ENCODE assay signal across 17 cellular contexts in the genomic region with DNA sequence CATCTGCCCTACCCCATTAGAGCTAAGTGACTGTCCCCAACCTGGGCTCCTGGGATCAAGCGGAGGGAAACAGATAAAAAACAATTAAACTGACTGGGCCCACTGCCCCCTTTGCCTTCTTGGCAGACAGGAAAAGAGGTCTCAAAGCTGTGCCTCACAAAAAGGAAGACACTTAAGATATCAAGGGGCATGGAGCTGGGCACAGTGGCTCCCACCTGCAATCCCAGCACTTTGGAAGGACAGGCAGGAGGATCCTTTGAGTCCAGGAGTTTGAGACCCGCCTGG.
A peak's percentile ranks its signal among the peaks of the same experiment; 100 is the strongest.
DNase-seq lines count a peak whose midpoint lies in the region; ATAC-seq and TF ChIP-seq lines count a peak whose summit lies in the region.
"Had no signal": no experiment of that assay in that cellular context is flagged by ENCODE, and none has a peak within 500 bp of the region (broad histone marks: within the 10 kb centered on the region; RNA-seq: fewer than 3 reads in every experiment).

No MANE protein-coding gene starts in this region.

- H3K4me1 Mint-ChIP-seq in activated CD4-positive, alpha-beta T cell treated with anti-CD3 and anti-CD28 coated beads, Interleukin-2, amount 10 ng/mL, durations not matched to agents 24 days and 14 days, result peaks cover 14% of the 10 kb centered on the region
- H3K4me1 Mint-ChIP-seq in stimulated activated memory B cell treated with anti-CD40 and anti-IgM and Interleukin-4, amounts not matched to agents 10 μg/mL and 1 μg/mL and 100 μg/mL, for 72 hours, result peaks cover 44% of the 10 kb centered on the region
- peaks cover 17% of the 10 kb centered on the region for H3K4me1 Mint-ChIP-seq in activated CD4-positive, alpha-beta memory T cell treated with anti-CD3 and anti-CD28 coated beads for 36 hours (ENCODE audit: low read depth)

- H3K36me3 ChIP-seq in Panc1 (ENCODE audit: control insufficient read depth, insufficient read depth, low read length), result no peaks in the 10 kb centered on the region
- no peaks in the 10 kb centered on the region for H3K36me3 ChIP-seq in gastroesophageal sphincter
- H3K36me3 ChIP-seq in effector memory CD4-positive, alpha-beta T cell (ENCODE audit: control insufficient read depth, insufficient read depth, low read length), result no peaks in the 10 kb centered on the region
- H3K36me3 ChIP-seq: ascending aorta, left lung, transverse colon had no signal

- POLR2A ChIA-PET in Panc1 (lab: Charles Lee), result no interaction called here
- POLR2A ChIA-PET in activated CD4-positive, alpha-beta memory T cell treated with anti-CD3 and anti-CD28 coated beads for 36 hours (lab: Charles Lee), result no interaction called here

- no TSS peak for BruUV-seq in Panc1 (replicated peaks; lab: Mats Ljungman, UMichigan)

- peak overlapping the region; percentile 52 for H3K27ac ChIP-seq in Panc1 (ENCODE audit: low read length)
- peak overlapping the region in 3 of 4 donors; percentile 67 to 81 (median 73) for H3K27ac ChIP-seq in gastroesophageal sphincter
- no peak overlapping the region for H3K27ac ChIP-seq in effector memory CD4-positive, alpha-beta T cell (ENCODE audit: insufficient read depth, low read length, poor library complexity, severe bottlenecking)
- H3K27ac ChIP-seq: 22Rv1 had no signal

- H3K9me3 ChIP-seq in Panc1 (ENCODE audit: control insufficient read depth, insufficient read depth, low read depth, low read length) (no peaks in the 10 kb centered on the region), gastroesophageal sphincter (no peaks in the 10 kb centered on the region)
- H3K9me3 ChIP-seq in effector memory CD4-positive, alpha-beta T cell (ENCODE audit: control insufficient read depth, low read length), result no peaks in the 10 kb centered on the region
- H3K9me3 ChIP-seq: ascending aorta, left lung, SK-N-SH, transverse colon had no signal

- no peaks in the 10 kb centered on the region for H3K36me3 Mint-ChIP-seq in activated CD4-positive, alpha-beta T cell treated with anti-CD3 and anti-CD28 coated beads, Interleukin-2, amount 10 ng/mL, durations not matched to agents 24 days and 14 days (ENCODE audit: low read depth)
- H3K36me3 Mint-ChIP-seq in stimulated activated memory B cell treated with anti-CD40 and anti-IgM and Interleukin-4, amounts not matched to agents 10 μg/mL and 1 μg/mL and 100 μg/mL, for 72 hours, result no peaks in the 10 kb centered on the region
- H3K36me3 Mint-ChIP-seq in activated CD4-positive, alpha-beta memory T cell treated with anti-CD3 and anti-CD28 coated beads for 36 hours, result no peaks in the 10 kb centered on the region
- H3K36me3 Mint-ChIP-seq: activated naive CD8-positive, alpha-beta T cell treated with anti-CD3 and anti-CD28 coated beads for 36 hours had no signal

- intact Hi-C loops in activated CD4-positive, alpha-beta T cell treated with anti-CD3 and anti-CD28 coated beads, Interleukin-2, amount 10 ng/mL, durations not matched to agents 24 days and 14 days (cut with micrococcal nuclease), result loop anchor here (2.0 to 10.0 kb wide), 2 partner anchors 146 to 638 kb away; no protein-coding TSS in a partner anchor
- intact Hi-C loops in Panc1 (cut with micrococcal nuclease; ENCODE audit: unreplicated experiment), result no loop called here
- intact Hi-C loops in activated CD4-positive, alpha-beta memory T cell treated with anti-CD3 and anti-CD28 coated beads for 36 hours (cut with micrococcal nuclease), result loop anchor here (1.0 to 10.0 kb wide), 2 partner anchors 75 to 146 kb away; partner anchors contain the start of gene SP3

- TF ChIP-seq POLR2A in gastroesophageal sphincter (IDR thresholded peaks at IDR 0.05), result no peak

- peak; percentile 60 for DNase-seq in activated CD4-positive, alpha-beta T cell treated with anti-CD3 and anti-CD28 coated beads, Interleukin-2, amount 10 ng/mL, durations not matched to agents 24 days and 14 days
- DNase-seq in activated CD4-positive, alpha-beta T cell treated with anti-CD3 and anti-CD28 coated beads, Interleukin-2, amount 50 U/mL, for 48 hours, result no peak
- DNase-seq in Panc1 (ENCODE audit: low read depth, low spot score) (no peak), NCI-H82 treated with DMSO at 0.1 percent for 48 hours (lab: John Stamatoyannopoulos, UW; ENCODE audit: unreplicated experiment) (no peak)
- no peak for DNase-seq in effector memory CD4-positive, alpha-beta T cell
- no peak for DNase-seq in activated CD4-positive, alpha-beta memory T cell treated with anti-CD3 and anti-CD28 coated beads for 36 hours
- DNase-seq: DMS79 treated with DMSO at 0.1 percent for 48 hours had no signal

- TF ChIP-seq CTCF in Panc1 (IDR thresholded peaks at IDR 0.05) (no peak), gastroesophageal sphincter (IDR thresholded peaks at IDR 0.05) (no peak)

- H3K27ac Mint-ChIP-seq in activated CD4-positive, alpha-beta T cell treated with anti-CD3 and anti-CD28 coated beads, Interleukin-2, amount 10 ng/mL, durations not matched to agents 24 days and 14 days, result no peak overlapping the region
- H3K27ac Mint-ChIP-seq in stimulated activated memory B cell treated with anti-CD40 and anti-IgM and Interleukin-4, amounts not matched to agents 10 μg/mL and 1 μg/mL and 100 μg/mL, for 72 hours, result peak overlapping the region; percentile 93
- H3K27ac Mint-ChIP-seq in activated CD4-positive, alpha-beta memory T cell treated with anti-CD3 and anti-CD28 coated beads for 36 hours, result no peak overlapping the region

- H3K27me3 ChIP-seq in Panc1 (ENCODE audit: control insufficient read depth, insufficient read depth, low read length), result no peaks in the 10 kb centered on the region
- no peaks in the 10 kb centered on the region for H3K27me3 ChIP-seq in gastroesophageal sphincter
- H3K27me3 ChIP-seq in effector memory CD4-positive, alpha-beta T cell (replicated peaks; ENCODE audit: control insufficient read depth, insufficient read depth, low read length, poor library complexity, severe bottlenecking), result no peaks in the 10 kb centered on the region
- H3K27me3 ChIP-seq: ascending aorta, left lung, transverse colon had no signal

- in situ Hi-C loops in Panc1 (cut with HindIII; ENCODE audit: low pct_unique_long_range_greater_than_20kb, low sequenced_read_pairs), result no loop called here

- H3K4me1 ChIP-seq in Panc1 (ENCODE audit: control insufficient read depth, insufficient read depth, low read length) (peaks cover 9% of the 10 kb centered on the region), gastroesophageal sphincter (peaks cover 0 to 19% (median 4%) of the 10 kb centered on the region in 3 donors)
- peaks cover 4% of the 10 kb centered on the region for H3K4me1 ChIP-seq in effector memory CD4-positive, alpha-beta T cell (ENCODE audit: control insufficient read depth, insufficient read depth, low read length, poor library complexity, severe bottlenecking)

- 93 to 100% methylated on average over 1 to 2 of the region's 2 CpGs for WGBS in gastroesophageal sphincter (ENCODE audit: low coverage in 1 of 2), 2 donors

- H3K4me3 ChIP-seq in Panc1 (ENCODE audit: low read depth in 2 of 2, low read length in 2 of 2) (no peak overlapping the region), gastroesophageal sphincter (no peak overlapping the region)
- H3K4me3 ChIP-seq in effector memory CD4-positive, alpha-beta T cell (ENCODE audit: insufficient read depth, low read depth, low read length, poor library complexity, severe bottlenecking), result no peak overlapping the region
- H3K4me3 ChIP-seq: left lung, transverse colon had no signal

- TF ChIP-seq EP300 in gastroesophageal sphincter (IDR thresholded peaks at IDR 0.05), result no peak

- H3K27me3 Mint-ChIP-seq in activated CD4-positive, alpha-beta T cell treated with anti-CD3 and anti-CD28 coated beads, Interleukin-2, amount 10 ng/mL, durations not matched to agents 24 days and 14 days, result peaks cover 3% of the 10 kb centered on the region
- no peaks in the 10 kb centered on the region for H3K27me3 Mint-ChIP-seq in stimulated activated memory B cell treated with anti-CD40 and anti-IgM and Interleukin-4, amounts not matched to agents 10 μg/mL and 1 μg/mL and 100 μg/mL, for 72 hours
- H3K27me3 Mint-ChIP-seq in activated CD4-positive, alpha-beta memory T cell treated with anti-CD3 and anti-CD28 coated beads for 36 hours, result peaks cover 9% of the 10 kb centered on the region
- H3K27me3 Mint-ChIP-seq: stimulated activated naive CD8-positive, alpha-beta T cell treated with anti-CD3 and anti-CD28 coated beads, Interleukin-15, amount 100 ng/mL, for 72 hours had no signal

- no peak for ATAC-seq in Panc1
- ATAC-seq in gastroesophageal sphincter, result no peak
- ATAC-seq in stimulated activated memory B cell treated with anti-CD40 and anti-IgM and Interleukin-4, amounts not matched to agents 10 μg/mL and 1 μg/mL and 100 μg/mL, for 72 hours, result no peak

- H3K4me3 Mint-ChIP-seq in activated CD4-positive, alpha-beta T cell treated with anti-CD3 and anti-CD28 coated beads, Interleukin-2, amount 10 ng/mL, durations not matched to agents 24 days and 14 days, result no peak overlapping the region
- no peak overlapping the region for H3K4me3 Mint-ChIP-seq in stimulated activated memory B cell treated with anti-CD40 and anti-IgM and Interleukin-4, amounts not matched to agents 10 μg/mL and 1 μg/mL and 100 μg/mL, for 72 hours
- H3K4me3 Mint-ChIP-seq in activated CD4-positive, alpha-beta memory T cell treated with anti-CD3 and anti-CD28 coated beads for 36 hours, result no peak overlapping the region
- H3K4me3 Mint-ChIP-seq: nephron had no signal

- CTCF ChIA-PET in Panc1 (lab: Charles Lee), result no interaction called here
- CTCF ChIA-PET in activated CD4-positive, alpha-beta memory T cell treated with anti-CD3 and anti-CD28 coated beads for 36 hours (lab: Charles Lee), result interaction anchor here (0.6 to 1.1 kb wide), 7 partner anchors 12 to 638 kb away, joined by 3 to 8 read pairs (median 4); no protein-coding TSS in a partner anchor

- peaks cover 4% of the 10 kb centered on the region for H3K9me3 Mint-ChIP-seq in activated CD4-positive, alpha-beta T cell treated with anti-CD3 and anti-CD28 coated beads, Interleukin-2, amount 10 ng/mL, durations not matched to agents 24 days and 14 days
- no peaks in the 10 kb centered on the region for H3K9me3 Mint-ChIP-seq in stimulated activated memory B cell treated with anti-CD40 and anti-IgM and Interleukin-4, amounts not matched to agents 10 μg/mL and 1 μg/mL and 100 μg/mL, for 72 hours
- H3K9me3 Mint-ChIP-seq in activated CD4-positive, alpha-beta memory T cell treated with anti-CD3 and anti-CD28 coated beads for 36 hours, result no peaks in the 10 kb centered on the region
- H3K9me3 Mint-ChIP-seq: activated naive CD8-positive, alpha-beta T cell treated with anti-CD3 and anti-CD28 coated beads for 36 hours; stimulated activated naive CD8-positive, alpha-beta T cell treated with anti-CD3 and anti-CD28 coated beads, Interleukin-15, amount 100 ng/mL, for 72 hours had no signal
